Comparison of ENCODE assay signal across 1 cellular context in the genomic region with DNA sequence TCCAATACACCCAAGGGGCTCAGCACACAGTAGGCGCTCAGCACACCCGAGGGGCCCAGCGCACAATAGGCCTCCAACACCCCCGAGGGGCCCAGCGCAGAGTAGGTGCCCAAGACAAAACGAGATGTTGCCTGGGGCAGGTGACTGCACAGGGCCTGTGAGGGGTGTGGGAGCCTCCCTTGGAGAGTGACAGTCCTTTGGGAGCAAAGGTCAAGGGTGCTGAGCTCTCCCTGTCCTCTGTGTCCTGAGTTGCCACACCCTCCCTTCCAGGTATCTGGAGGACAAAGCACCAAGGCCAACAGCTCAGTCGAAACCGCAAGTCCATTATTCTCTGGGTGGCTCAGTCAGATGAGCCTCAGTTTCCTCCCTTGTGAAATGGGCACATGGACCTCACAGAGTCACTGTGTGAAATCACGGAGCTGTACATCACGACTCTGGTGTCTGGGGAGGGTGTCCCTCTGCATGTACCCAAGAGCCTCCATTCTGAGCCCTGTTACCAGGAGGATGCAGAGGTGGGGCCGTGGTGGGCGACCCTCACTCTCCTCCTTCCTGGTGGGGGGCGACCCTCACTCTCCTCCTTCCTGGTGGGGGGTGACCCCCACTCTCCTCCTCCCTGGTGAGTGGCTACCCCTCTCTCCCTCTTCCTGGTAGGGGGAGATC.
TF ChIP-seq lines count a peak whose summit lies in the region.

No MANE protein-coding gene starts in this region.

TF ChIP-seq in HepG2, 621 proteins besides CTCF, POLR2A, EP300 and RAD21 (continued from another document and continues in another):
- TF ChIP-seq, protein P1, sequence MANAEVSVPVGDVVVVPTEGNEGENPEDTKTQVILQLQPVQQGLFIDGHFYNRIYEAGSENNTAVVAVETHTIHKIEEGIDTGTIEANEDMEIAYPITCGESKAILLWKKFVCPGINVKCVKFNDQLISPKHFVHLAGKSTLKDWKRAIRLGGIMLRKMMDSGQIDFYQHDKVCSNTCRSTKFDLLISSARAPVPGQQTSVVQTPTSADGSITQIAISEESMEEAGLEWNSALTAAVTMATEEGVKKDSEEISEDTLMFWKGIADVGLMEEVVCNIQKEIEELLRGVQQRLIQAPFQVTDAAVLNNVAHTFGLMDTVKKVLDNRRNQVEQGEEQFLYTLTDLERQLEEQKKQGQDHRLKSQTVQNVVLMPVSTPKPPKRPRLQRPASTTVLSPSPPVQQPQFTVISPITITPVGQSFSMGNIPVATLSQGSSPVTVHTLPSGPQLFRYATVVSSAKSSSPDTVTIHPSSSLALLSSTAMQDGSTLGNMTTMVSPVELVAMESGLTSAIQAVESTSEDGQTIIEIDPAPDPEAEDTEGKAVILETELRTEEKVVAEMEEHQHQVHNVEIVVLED (CRISPR knock-in tag; IDR thresholded peaks at IDR 0.05; ENCODE audit: borderline replicate concordance), result no peak
- peak; percentile 54; the same call in 1 of the 2 replicates for TF ChIP-seq PPARG (CRISPR knock-in tag; conservative IDR thresholded peaks at IDR 0.05)
- no peak for TF ChIP-seq HNRNPH1 (optimal IDR thresholded peaks at IDR 0.05; ENCODE audit: low read depth, low read length)
- TF ChIP-seq, protein P2, sequence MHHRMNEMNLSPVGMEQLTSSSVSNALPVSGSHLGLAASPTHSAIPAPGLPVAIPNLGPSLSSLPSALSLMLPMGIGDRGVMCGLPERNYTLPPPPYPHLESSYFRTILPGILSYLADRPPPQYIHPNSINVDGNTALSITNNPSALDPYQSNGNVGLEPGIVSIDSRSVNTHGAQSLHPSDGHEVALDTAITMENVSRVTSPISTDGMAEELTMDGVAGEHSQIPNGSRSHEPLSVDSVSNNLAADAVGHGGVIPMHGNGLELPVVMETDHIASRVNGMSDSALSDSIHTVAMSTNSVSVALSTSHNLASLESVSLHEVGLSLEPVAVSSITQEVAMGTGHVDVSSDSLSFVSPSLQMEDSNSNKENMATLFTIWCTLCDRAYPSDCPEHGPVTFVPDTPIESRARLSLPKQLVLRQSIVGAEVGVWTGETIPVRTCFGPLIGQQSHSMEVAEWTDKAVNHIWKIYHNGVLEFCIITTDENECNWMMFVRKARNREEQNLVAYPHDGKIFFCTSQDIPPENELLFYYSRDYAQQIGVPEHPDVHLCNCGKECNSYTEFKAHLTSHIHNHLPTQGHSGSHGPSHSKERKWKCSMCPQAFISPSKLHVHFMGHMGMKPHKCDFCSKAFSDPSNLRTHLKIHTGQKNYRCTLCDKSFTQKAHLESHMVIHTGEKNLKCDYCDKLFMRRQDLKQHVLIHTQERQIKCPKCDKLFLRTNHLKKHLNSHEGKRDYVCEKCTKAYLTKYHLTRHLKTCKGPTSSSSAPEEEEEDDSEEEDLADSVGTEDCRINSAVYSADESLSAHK (CRISPR knock-in tag; IDR thresholded peaks at IDR 0.05; ENCODE audit: borderline replicate concordance), result no peak
- 0 out of 2 replicates have a peak, but pooled peaks have one; percentile 23 for TF ChIP-seq GATAD1 (CRISPR knock-in tag; IDR thresholded peaks at IDR 0.05)
- no peak for TF ChIP-seq KLF13 (CRISPR knock-in tag; IDR thresholded peaks at IDR 0.05)
- TF ChIP-seq, protein P3, sequence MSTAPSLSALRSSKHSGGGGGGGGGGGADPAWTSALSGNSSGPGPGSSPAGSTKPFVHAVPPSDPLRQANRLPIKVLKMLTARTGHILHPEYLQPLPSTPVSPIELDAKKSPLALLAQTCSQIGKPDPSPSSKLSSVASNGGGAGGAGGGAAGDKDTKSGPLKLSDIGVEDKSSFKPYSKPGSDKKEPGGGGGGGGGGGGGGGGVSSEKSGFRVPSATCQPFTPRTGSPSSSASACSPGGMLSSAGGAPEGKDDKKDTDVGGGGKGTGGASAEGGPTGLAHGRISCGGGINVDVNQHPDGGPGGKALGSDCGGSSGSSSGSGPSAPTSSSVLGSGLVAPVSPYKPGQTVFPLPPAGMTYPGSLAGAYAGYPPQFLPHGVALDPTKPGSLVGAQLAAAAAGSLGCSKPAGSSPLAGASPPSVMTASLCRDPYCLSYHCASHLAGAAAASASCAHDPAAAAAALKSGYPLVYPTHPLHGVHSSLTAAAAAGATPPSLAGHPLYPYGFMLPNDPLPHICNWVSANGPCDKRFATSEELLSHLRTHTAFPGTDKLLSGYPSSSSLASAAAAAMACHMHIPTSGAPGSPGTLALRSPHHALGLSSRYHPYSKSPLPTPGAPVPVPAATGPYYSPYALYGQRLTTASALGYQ (CRISPR knock-in tag; IDR thresholded peaks at IDR 0.05), result no peak
- no peak for TF ChIP-seq ZFP41 (CRISPR knock-in tag; IDR thresholded peaks at IDR 0.05; ENCODE audit: borderline replicate concordance)
- no peak for TF ChIP-seq HOXD1 (CRISPR knock-in tag; IDR thresholded peaks at IDR 0.05)
- no peak for TF ChIP-seq ZNF75D (CRISPR knock-in tag; IDR thresholded peaks at IDR 0.05; ENCODE audit: borderline replicate concordance)
- peak; percentile 91 for TF ChIP-seq ZNF3 (CRISPR knock-in tag; IDR thresholded peaks at IDR 0.05)
- TF ChIP-seq NFE2L2 (IDR thresholded peaks at IDR 0.05; ENCODE audit: low read length), result no peak
- no peak for TF ChIP-seq MAFK (conservative IDR thresholded peaks at IDR 0.05 in 1 of 2, IDR thresholded peaks at IDR 0.05 in 1 of 2; ENCODE audit: low read length in 2 of 2)
- no peak; the same call in 1 of the 2 replicates for TF ChIP-seq CREM (IDR thresholded peaks at IDR 0.05)
- no peak for TF ChIP-seq CREM (CRISPR knock-in tag; IDR thresholded peaks at IDR 0.05)
- TF ChIP-seq, protein P4, sequence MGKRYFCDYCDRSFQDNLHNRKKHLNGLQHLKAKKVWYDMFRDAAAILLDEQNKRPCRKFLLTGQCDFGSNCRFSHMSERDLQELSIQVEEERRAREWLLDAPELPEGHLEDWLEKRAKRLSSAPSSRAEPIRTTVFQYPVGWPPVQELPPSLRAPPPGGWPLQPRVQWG (CRISPR knock-in tag; IDR thresholded peaks at IDR 0.05; ENCODE audit: borderline replicate concordance, low read depth), result no peak
- no peak for TF ChIP-seq ZNF546 (CRISPR knock-in tag; conservative IDR thresholded peaks at IDR 0.05)
- no peak for TF ChIP-seq NFIC (IDR thresholded peaks at IDR 0.05; ENCODE audit: low read length)
- TF ChIP-seq ATAD3A (CRISPR knock-in tag; IDR thresholded peaks at IDR 0.05), result no peak
- TF ChIP-seq MEIS2 (CRISPR knock-in tag; IDR thresholded peaks at IDR 0.05), result 0 out of 2 replicates have a peak, but pooled peaks have one; percentile 55
- TF ChIP-seq ZNF264 (CRISPR knock-in tag; IDR thresholded peaks at IDR 0.05), result no peak
- no peak for TF ChIP-seq CHCHD3 (CRISPR knock-in tag; IDR thresholded peaks at IDR 0.05)
- TF ChIP-seq, protein P5, sequence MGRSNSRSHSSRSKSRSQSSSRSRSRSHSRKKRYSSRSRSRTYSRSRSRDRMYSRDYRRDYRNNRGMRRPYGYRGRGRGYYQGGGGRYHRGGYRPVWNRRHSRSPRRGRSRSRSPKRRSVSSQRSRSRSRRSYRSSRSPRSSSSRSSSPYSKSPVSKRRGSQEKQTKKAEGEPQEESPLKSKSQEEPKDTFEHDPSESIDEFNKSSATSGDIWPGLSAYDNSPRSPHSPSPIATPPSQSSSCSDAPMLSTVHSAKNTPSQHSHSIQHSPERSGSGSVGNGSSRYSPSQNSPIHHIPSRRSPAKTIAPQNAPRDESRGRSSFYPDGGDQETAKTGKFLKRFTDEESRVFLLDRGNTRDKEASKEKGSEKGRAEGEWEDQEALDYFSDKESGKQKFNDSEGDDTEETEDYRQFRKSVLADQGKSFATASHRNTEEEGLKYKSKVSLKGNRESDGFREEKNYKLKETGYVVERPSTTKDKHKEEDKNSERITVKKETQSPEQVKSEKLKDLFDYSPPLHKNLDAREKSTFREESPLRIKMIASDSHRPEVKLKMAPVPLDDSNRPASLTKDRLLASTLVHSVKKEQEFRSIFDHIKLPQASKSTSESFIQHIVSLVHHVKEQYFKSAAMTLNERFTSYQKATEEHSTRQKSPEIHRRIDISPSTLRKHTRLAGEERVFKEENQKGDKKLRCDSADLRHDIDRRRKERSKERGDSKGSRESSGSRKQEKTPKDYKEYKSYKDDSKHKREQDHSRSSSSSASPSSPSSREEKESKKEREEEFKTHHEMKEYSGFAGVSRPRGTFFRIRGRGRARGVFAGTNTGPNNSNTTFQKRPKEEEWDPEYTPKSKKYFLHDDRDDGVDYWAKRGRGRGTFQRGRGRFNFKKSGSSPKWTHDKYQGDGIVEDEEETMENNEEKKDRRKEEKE (IDR thresholded peaks at IDR 0.05), result no peak
- TF ChIP-seq ARID2 (CRISPR knock-in tag; IDR thresholded peaks at IDR 0.05; ENCODE audit: borderline replicate concordance), result no peak
- TF ChIP-seq, protein P6, sequence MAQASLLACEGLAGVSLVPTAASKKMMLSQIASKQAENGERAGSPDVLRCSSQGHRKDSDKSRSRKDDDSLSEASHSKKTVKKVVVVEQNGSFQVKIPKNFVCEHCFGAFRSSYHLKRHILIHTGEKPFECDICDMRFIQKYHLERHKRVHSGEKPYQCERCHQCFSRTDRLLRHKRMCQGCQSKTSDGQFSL (CRISPR knock-in tag; IDR thresholded peaks at IDR 0.05), result no peak
- TF ChIP-seq, protein P7, sequence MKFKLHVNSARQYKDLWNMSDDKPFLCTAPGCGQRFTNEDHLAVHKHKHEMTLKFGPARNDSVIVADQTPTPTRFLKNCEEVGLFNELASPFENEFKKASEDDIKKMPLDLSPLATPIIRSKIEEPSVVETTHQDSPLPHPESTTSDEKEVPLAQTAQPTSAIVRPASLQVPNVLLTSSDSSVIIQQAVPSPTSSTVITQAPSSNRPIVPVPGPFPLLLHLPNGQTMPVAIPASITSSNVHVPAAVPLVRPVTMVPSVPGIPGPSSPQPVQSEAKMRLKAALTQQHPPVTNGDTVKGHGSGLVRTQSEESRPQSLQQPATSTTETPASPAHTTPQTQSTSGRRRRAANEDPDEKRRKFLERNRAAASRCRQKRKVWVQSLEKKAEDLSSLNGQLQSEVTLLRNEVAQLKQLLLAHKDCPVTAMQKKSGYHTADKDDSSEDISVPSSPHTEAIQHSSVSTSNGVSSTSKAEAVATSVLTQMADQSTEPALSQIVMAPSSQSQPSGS (CRISPR knock-in tag; IDR thresholded peaks at IDR 0.05), result no peak; the same call in 1 of the 2 replicates
- TF ChIP-seq ZNF101 (CRISPR knock-in tag; IDR thresholded peaks at IDR 0.05; ENCODE audit: borderline replicate concordance, low read depth), result no peak
- no peak for TF ChIP-seq ZNF501 (CRISPR knock-in tag; IDR thresholded peaks at IDR 0.05)
- TF ChIP-seq, protein P8, sequence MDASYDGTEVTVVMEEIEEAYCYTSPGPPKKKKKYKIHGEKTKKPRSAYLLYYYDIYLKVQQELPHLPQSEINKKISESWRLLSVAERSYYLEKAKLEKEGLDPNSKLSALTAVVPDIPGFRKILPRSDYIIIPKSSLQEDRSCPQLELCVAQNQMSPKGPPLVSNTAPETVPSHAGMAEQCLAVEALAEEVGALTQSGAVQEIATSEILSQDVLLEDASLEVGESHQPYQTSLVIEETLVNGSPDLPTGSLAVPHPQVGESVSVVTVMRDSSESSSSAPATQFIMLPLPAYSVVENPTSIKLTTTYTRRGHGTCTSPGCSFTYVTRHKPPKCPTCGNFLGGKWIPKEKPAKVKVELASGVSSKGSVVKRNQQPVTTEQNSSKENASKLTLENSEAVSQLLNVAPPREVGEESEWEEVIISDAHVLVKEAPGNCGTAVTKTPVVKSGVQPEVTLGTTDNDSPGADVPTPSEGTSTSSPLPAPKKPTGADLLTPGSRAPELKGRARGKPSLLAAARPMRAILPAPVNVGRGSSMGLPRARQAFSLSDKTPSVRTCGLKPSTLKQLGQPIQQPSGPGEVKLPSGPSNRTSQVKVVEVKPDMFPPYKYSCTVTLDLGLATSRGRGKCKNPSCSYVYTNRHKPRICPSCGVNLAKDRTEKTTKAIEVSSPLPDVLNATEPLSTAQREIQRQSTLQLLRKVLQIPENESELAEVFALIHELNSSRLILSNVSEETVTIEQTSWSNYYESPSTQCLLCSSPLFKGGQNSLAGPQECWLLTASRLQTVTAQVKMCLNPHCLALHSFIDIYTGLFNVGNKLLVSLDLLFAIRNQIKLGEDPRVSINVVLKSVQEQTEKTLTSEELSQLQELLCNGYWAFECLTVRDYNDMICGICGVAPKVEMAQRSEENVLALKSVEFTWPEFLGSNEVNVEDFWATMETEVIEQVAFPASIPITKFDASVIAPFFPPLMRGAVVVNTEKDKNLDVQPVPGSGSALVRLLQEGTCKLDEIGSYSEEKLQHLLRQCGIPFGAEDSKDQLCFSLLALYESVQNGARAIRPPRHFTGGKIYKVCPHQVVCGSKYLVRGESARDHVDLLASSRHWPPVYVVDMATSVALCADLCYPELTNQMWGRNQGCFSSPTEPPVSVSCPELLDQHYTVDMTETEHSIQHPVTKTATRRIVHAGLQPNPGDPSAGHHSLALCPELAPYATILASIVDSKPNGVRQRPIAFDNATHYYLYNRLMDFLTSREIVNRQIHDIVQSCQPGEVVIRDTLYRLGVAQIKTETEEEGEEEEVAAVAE (CRISPR knock-in tag; IDR thresholded peaks at IDR 0.05; ENCODE audit: borderline replicate concordance), result no peak
- TF ChIP-seq ARNTL (CRISPR knock-in tag; IDR thresholded peaks at IDR 0.05), result no peak
- TF ChIP-seq ZNF792 (CRISPR knock-in tag; IDR thresholded peaks at IDR 0.05), result peak; percentile 29; the same call in 1 of the 2 replicates
- TF ChIP-seq RFXANK (CRISPR knock-in tag; IDR thresholded peaks at IDR 0.05), result no peak
- TF ChIP-seq, protein P9, sequence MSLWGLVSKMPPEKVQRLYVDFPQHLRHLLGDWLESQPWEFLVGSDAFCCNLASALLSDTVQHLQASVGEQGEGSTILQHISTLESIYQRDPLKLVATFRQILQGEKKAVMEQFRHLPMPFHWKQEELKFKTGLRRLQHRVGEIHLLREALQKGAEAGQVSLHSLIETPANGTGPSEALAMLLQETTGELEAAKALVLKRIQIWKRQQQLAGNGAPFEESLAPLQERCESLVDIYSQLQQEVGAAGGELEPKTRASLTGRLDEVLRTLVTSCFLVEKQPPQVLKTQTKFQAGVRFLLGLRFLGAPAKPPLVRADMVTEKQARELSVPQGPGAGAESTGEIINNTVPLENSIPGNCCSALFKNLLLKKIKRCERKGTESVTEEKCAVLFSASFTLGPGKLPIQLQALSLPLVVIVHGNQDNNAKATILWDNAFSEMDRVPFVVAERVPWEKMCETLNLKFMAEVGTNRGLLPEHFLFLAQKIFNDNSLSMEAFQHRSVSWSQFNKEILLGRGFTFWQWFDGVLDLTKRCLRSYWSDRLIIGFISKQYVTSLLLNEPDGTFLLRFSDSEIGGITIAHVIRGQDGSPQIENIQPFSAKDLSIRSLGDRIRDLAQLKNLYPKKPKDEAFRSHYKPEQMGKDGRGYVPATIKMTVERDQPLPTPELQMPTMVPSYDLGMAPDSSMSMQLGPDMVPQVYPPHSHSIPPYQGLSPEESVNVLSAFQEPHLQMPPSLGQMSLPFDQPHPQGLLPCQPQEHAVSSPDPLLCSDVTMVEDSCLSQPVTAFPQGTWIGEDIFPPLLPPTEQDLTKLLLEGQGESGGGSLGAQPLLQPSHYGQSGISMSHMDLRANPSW (CRISPR knock-in tag; IDR thresholded peaks at IDR 0.05; ENCODE audit: borderline replicate concordance), result no peak
- no peak for TF ChIP-seq SIX4 (CRISPR knock-in tag; IDR thresholded peaks at IDR 0.05)
- no peak for TF ChIP-seq KMT2B (CRISPR knock-in tag; IDR thresholded peaks at IDR 0.05)
- TF ChIP-seq RORA (CRISPR knock-in tag; IDR thresholded peaks at IDR 0.05), result no peak
- no peak for TF ChIP-seq PCBP2 (optimal IDR thresholded peaks at IDR 0.05; ENCODE audit: low read depth, low read length, poor library complexity, severe bottlenecking)
- TF ChIP-seq ZNF253 (CRISPR knock-in tag; IDR thresholded peaks at IDR 0.05; ENCODE audit: borderline replicate concordance), result no peak
- TF ChIP-seq, protein P10, sequence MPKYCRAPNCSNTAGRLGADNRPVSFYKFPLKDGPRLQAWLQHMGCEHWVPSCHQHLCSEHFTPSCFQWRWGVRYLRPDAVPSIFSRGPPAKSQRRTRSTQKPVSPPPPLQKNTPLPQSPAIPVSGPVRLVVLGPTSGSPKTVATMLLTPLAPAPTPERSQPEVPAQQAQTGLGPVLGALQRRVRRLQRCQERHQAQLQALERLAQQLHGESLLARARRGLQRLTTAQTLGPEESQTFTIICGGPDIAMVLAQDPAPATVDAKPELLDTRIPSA (CRISPR knock-in tag; IDR thresholded peaks at IDR 0.05; ENCODE audit: borderline replicate concordance), result no peak
- TF ChIP-seq PLRG1 (conservative IDR thresholded peaks at IDR 0.05), result no peak
- no peak for TF ChIP-seq ZNF615 (CRISPR knock-in tag; IDR thresholded peaks at IDR 0.05; ENCODE audit: borderline replicate concordance)
- no peak for TF ChIP-seq SMARCC2 (IDR thresholded peaks at IDR 0.05)
